In the genomic region with DNA sequence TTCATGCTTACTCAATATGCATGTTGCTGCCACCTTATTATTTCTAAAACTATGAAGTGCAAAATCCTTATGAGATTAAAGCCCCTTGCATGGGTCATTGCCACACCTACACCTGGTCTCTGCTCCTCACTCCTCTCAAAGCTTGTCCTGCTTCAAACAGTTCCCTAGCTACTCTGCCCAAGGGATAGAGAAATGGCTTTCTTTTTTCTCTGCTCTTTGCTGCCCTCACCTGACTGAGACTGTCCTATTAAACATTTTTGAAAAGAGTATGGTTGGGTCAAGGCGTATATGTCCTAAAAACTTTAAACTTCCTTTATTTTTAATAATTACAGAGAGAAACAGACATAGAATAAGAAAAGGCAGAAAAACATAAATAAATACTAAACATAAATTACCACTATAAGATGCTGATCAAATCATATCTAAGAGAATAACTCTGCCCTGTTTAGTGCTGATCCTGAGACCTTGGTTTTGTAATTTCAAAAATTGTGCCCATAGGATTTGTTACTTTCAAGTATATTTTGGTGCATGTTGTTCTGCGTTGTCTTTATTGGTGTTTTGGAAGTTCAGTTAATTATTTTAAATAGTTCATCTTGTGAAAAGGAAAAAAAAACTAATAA, we compare ENCODE assay signal across 10 cellular contexts.
DNase-seq lines count a peak whose midpoint lies in the region; ATAC-seq and TF ChIP-seq lines count a peak whose summit lies in the region.
"Had no signal": no experiment of that assay in that cellular context is flagged by ENCODE, and none has a peak within 500 bp of the region (broad histone marks: within the 10 kb centered on the region; RNA-seq: fewer than 3 reads in every experiment).

No MANE protein-coding gene starts in this region.

- no peaks in the 10 kb centered on the region for H3K27me3 ChIP-seq in left ventricle myocardium inferior (ENCODE audit: low read depth)
- H3K27me3 ChIP-seq in heart left ventricle, result no peaks in the 10 kb centered on the region
- no peaks in the 10 kb centered on the region for H3K27me3 ChIP-seq in RWPE2 (ENCODE audit: insufficient read depth, poor library complexity, severe bottlenecking)

- H3K4me1 ChIP-seq in left ventricle myocardium inferior (no peaks in the 10 kb centered on the region), heart left ventricle (no peaks in the 10 kb centered on the region), RWPE2 (ENCODE audit: insufficient read depth, poor library complexity, severe bottlenecking) (no peaks in the 10 kb centered on the region)

- TF ChIP-seq CTCF in left ventricle myocardium inferior (IDR thresholded peaks at IDR 0.05; ENCODE audit: borderline replicate concordance) (peak; percentile 10), heart left ventricle (IDR thresholded peaks at IDR 0.05) (peak in 4 of 12 donors; percentile 11 to 39 (median 28)), RWPE2 (IDR thresholded peaks at IDR 0.05; ENCODE audit: poor library complexity, severe bottlenecking) (peak; percentile 58)

- ATAC-seq in heart left ventricle, result no peak
- ATAC-seq in RWPE2 (ENCODE audit: low read depth), result peak; percentile 70; the same call in 2 of the 3 replicates
- no peak for ATAC-seq in stimulated activated effector memory CD8-positive, alpha-beta T cell treated with anti-CD3 and anti-CD28 coated beads, Interleukin-12 subunit alpha, Interleukin-12 subunit beta, amount 100 ng/mL, for 72 hours

- H3K36me3 Mint-ChIP-seq in stimulated activated effector memory CD8-positive, alpha-beta T cell treated with anti-CD3 and anti-CD28 coated beads, Interleukin-12 subunit alpha, Interleukin-12 subunit beta, amount 100 ng/mL, for 72 hours, result no peaks in the 10 kb centered on the region

- TF ChIP-seq POLR2A in heart left ventricle (IDR thresholded peaks at IDR 0.05), result no peak

- H3K4me1 Mint-ChIP-seq in stimulated activated effector memory CD8-positive, alpha-beta T cell treated with anti-CD3 and anti-CD28 coated beads, Interleukin-12 subunit alpha, Interleukin-12 subunit beta, amount 100 ng/mL, for 72 hours, result no peaks in the 10 kb centered on the region

- H3K27ac ChIP-seq in left ventricle myocardium inferior (replicated peaks), result no peak overlapping the region
- H3K27ac ChIP-seq in heart left ventricle, result no peak overlapping the region
- no peak overlapping the region for H3K27ac ChIP-seq in RWPE2 (ENCODE audit: poor library complexity, severe bottlenecking)

- WGBS in heart left ventricle, 4 donors, result 50 to 64% (median 59%) methylated on average over 2 of the region's 2 CpGs

- H3K9me3 ChIP-seq in left ventricle myocardium inferior (replicated peaks) (no peaks in the 10 kb centered on the region), heart left ventricle (no peaks in the 10 kb centered on the region), RWPE2 (ENCODE audit: severe bottlenecking) (no peaks in the 10 kb centered on the region)

- no peak overlapping the region for H3K4me3 ChIP-seq in left ventricle myocardium inferior
- H3K4me3 ChIP-seq in heart left ventricle, result no peak overlapping the region
- H3K4me3 ChIP-seq in RWPE2 (ENCODE audit: severe bottlenecking), result no peak overlapping the region

- no peaks in the 10 kb centered on the region for H3K36me3 ChIP-seq in left ventricle myocardium inferior
- H3K36me3 ChIP-seq in heart left ventricle, result no peaks in the 10 kb centered on the region
- H3K36me3 ChIP-seq in RWPE2 (ENCODE audit: low read depth), result no peaks in the 10 kb centered on the region

- H3K4me3 Mint-ChIP-seq in stimulated activated effector memory CD8-positive, alpha-beta T cell treated with anti-CD3 and anti-CD28 coated beads, Interleukin-12 subunit alpha, Interleukin-12 subunit beta, amount 100 ng/mL, for 72 hours, result no peak overlapping the region

- H3K9me3 Mint-ChIP-seq in stimulated activated effector memory CD8-positive, alpha-beta T cell treated with anti-CD3 and anti-CD28 coated beads, Interleukin-12 subunit alpha, Interleukin-12 subunit beta, amount 100 ng/mL, for 72 hours, result peaks cover 17% of the 10 kb centered on the region

- no peak for DNase-seq in left ventricle myocardium inferior
- DNase-seq in heart left ventricle, result no peak
- DNase-seq in RWPE2 (ENCODE audit: low spot score), result no peak
- peak; percentile 23 for DNase-seq in glomerular visceral epithelial cell (ENCODE audit: extremely low spot score)
- no peak for DNase-seq in occipital lobe (lab: John Stamatoyannopoulos, UW)
- DNase-seq in stimulated activated effector memory CD8-positive, alpha-beta T cell treated with anti-CD3 and anti-CD28 coated beads, Interleukin-12 subunit alpha, Interleukin-12 subunit beta, amount 100 ng/mL, for 72 hours (ENCODE audit: low spot score in 2 of 2), result no peak
- no peak for DNase-seq in T-helper 2 cell
- DNase-seq in cerebellum (ENCODE audit: low spot score), result no peak
- DNase-seq: activated CD4-positive, CD25-positive, alpha-beta regulatory T cell; small intestine had no signal

- intact Hi-C loops in left ventricle myocardium inferior (cut with micrococcal nuclease) (no loop called here), heart left ventricle (cut with DNase I) (loop anchor here in 1 of 10 donors (10.0 kb wide), 1 partner anchor 432 kb away; no protein-coding TSS in a partner anchor)

- H3K27ac Mint-ChIP-seq in stimulated activated effector memory CD8-positive, alpha-beta T cell treated with anti-CD3 and anti-CD28 coated beads, Interleukin-12 subunit alpha, Interleukin-12 subunit beta, amount 100 ng/mL, for 72 hours, result no peak overlapping the region
